In the genomic region with DNA sequence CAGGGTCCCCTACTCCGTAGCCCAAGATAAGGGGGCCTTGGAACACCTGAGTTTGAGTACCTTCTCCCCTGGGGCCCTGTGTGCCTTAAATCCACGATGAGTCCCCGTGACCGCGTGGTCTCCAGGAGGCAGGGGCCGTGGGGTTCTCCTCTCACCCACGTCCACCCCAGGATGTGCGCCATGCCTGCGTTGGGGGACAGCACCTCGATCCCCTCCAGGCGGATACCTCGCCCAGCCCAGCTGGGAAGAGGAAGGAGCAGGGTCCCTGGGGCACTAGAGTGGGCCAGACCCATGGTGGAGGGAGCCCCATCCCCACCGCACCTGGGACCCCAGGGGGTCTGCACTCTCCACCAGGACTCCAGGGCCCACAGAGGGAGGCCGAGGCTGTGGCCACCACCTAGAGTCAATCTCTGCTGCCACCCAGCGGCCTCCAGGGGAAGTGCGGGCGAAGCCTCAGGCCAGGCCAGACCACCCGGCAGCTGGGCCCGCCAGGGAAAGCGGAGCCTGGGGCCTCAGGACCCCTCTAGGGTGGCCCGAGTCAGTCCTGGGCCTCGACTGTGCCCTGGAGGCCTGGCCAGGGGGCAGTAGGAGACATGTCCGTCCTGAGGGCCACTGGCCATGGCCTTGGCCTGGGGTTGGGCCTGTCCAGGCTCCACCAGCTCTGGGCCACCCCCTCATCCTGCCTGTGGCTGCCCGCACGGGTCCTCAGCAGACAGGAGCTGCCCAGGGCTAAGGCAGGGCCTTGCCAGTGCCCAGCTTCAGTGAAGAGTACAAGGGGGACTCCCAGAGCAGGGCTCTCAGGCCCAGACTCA, we compare ENCODE assay signal across 9 cellular contexts. TPM values are rescaled to one million over a fixed set of nuclear protein-coding genes. Genes with fewer than 3 reads are reported as not detected.
A peak's percentile ranks its signal among the peaks of the same experiment; 100 is the strongest.
DNase-seq lines count a peak whose midpoint lies in the region; ATAC-seq and TF ChIP-seq lines count a peak whose summit lies in the region.
"Had no signal": no experiment of that assay in that cellular context is flagged by ENCODE, and none has a peak within 500 bp of the region (broad histone marks: within the 10 kb centered on the region; RNA-seq: fewer than 3 reads in every experiment).

No MANE protein-coding gene starts in this region.

- no peaks in the 10 kb centered on the region for H3K9me3 Mint-ChIP-seq in naive thymus-derived CD4-positive, alpha-beta T cell
- H3K9me3 Mint-ChIP-seq in stimulated activated memory B cell treated with anti-CD40 and anti-IgM and Interleukin-4, amounts not matched to agents 10 μg/mL and 1 μg/mL and 100 μg/mL, for 72 hours = no peaks in the 10 kb centered on the region
- H3K9me3 Mint-ChIP-seq: stimulated activated naive CD8-positive, alpha-beta T cell treated with anti-CD3 and anti-CD28 coated beads, Interleukin-15, Interleukin-2, amounts not matched to agents 100 ng/mL and 50 ng/mL, for 24 hours had no signal

- H3K4me1 Mint-ChIP-seq in naive thymus-derived CD4-positive, alpha-beta T cell = no peaks in the 10 kb centered on the region
- H3K4me1 Mint-ChIP-seq in stimulated activated memory B cell treated with anti-CD40 and anti-IgM and Interleukin-4, amounts not matched to agents 10 μg/mL and 1 μg/mL and 100 μg/mL, for 72 hours = no peaks in the 10 kb centered on the region

- no peaks in the 10 kb centered on the region for H3K9me3 ChIP-seq in naive thymus-derived CD4-positive, alpha-beta T cell (ENCODE audit: control insufficient read depth in 2 of 3, low read length in 3 of 3)

- H3K4me3 ChIP-seq in AG10803 (ENCODE audit: low read length) = no peak overlapping the region
- H3K4me3 ChIP-seq in naive thymus-derived CD4-positive, alpha-beta T cell (ENCODE audit: low read length) = no peak overlapping the region

- H3K27ac ChIP-seq in naive thymus-derived CD4-positive, alpha-beta T cell (ENCODE audit: low read depth, low read length) = no peak overlapping the region

- H3K36me3 ChIP-seq in naive thymus-derived CD4-positive, alpha-beta T cell (ENCODE audit: control insufficient read depth in 2 of 3, insufficient read depth in 3 of 3, low read length in 3 of 3) = no peaks in the 10 kb centered on the region

- DNase-seq in AG10803 (ENCODE audit: low read depth) (peak; percentile 12), GM19240 (ENCODE audit: insufficient read length, low spot score) (peak; percentile 79), NCI-H69 (lab: John Stamatoyannopoulos, UW) (peak; percentile 21), epidermal melanocyte (ENCODE audit: insufficient read length, low spot score) (peak; percentile 90)
- DNase-seq in activated CD8-positive, alpha-beta memory T cell treated with anti-CD3 and anti-CD28 coated beads for 48 hours (ENCODE audit: low read depth in 2 of 3, low spot score in 2 of 3) = peak; percentile 26 to 63 (median 62)
- peak; percentile 47 to 81 (median 63) for DNase-seq in naive thymus-derived CD4-positive, alpha-beta T cell

- no peaks in the 10 kb centered on the region for H3K36me3 Mint-ChIP-seq in naive thymus-derived CD4-positive, alpha-beta T cell
- no peaks in the 10 kb centered on the region for H3K36me3 Mint-ChIP-seq in stimulated activated memory B cell treated with anti-CD40 and anti-IgM and Interleukin-4, amounts not matched to agents 10 μg/mL and 1 μg/mL and 100 μg/mL, for 72 hours

- POLR2A ChIA-PET in naive thymus-derived CD4-positive, alpha-beta T cell (lab: Charles Lee) = interaction anchor here (0.9 kb wide), 1 partner anchor 23 kb away, joined by 4 read pairs; no protein-coding TSS in a partner anchor

- no peaks in the 10 kb centered on the region for H3K27me3 ChIP-seq in naive thymus-derived CD4-positive, alpha-beta T cell (ENCODE audit: control insufficient read depth in 2 of 2, insufficient read depth in 2 of 2, low read length in 2 of 2)

- intact Hi-C loops in naive thymus-derived CD4-positive, alpha-beta T cell (cut with micrococcal nuclease) = loop anchor here (1.0 kb wide), 2 partner anchors 273 to 499 kb away; no protein-coding TSS in a partner anchor

- H3K4me1 ChIP-seq in naive thymus-derived CD4-positive, alpha-beta T cell (ENCODE audit: control insufficient read depth in 2 of 2, insufficient read depth in 2 of 2, low read length in 2 of 2) = peaks cover 0 to 4% of the 10 kb centered on the region in 2 donors

- peak; percentile 88 for TF ChIP-seq CTCF in AG10803 (conservative IDR thresholded peaks at IDR 0.05; ENCODE audit: low read length)

- CTCF ChIA-PET in naive thymus-derived CD4-positive, alpha-beta T cell (lab: Charles Lee) = interaction anchor here (0.6 to 2.1 kb wide), 11 partner anchors 12 to 595 kb away, joined by 3 to 13 read pairs (median 4); no protein-coding TSS in a partner anchor

- ATAC-seq in naive thymus-derived CD4-positive, alpha-beta T cell = peak; percentile 82
- ATAC-seq in stimulated activated memory B cell treated with anti-CD40 and anti-IgM and Interleukin-4, amounts not matched to agents 10 μg/mL and 1 μg/mL and 100 μg/mL, for 72 hours = peak; percentile 68
- ATAC-seq in GM21825 (IDR thresholded peaks at IDR 0.05; ENCODE audit: unreplicated experiment) = no peak

- no peak overlapping the region for H3K4me3 Mint-ChIP-seq in naive thymus-derived CD4-positive, alpha-beta T cell
- H3K4me3 Mint-ChIP-seq in stimulated activated memory B cell treated with anti-CD40 and anti-IgM and Interleukin-4, amounts not matched to agents 10 μg/mL and 1 μg/mL and 100 μg/mL, for 72 hours = no peak overlapping the region
- H3K4me3 Mint-ChIP-seq: stimulated activated naive CD8-positive, alpha-beta T cell treated with anti-CD3 and anti-CD28 coated beads, Interleukin-15, Interleukin-2, amounts not matched to agents 100 ng/mL and 50 ng/mL, for 24 hours had no signal

- peaks cover 0 to 6% (median 0%) of the 10 kb centered on the region in 5 donors for H3K27me3 Mint-ChIP-seq in naive thymus-derived CD4-positive, alpha-beta T cell
- H3K27me3 Mint-ChIP-seq in stimulated activated memory B cell treated with anti-CD40 and anti-IgM and Interleukin-4, amounts not matched to agents 10 μg/mL and 1 μg/mL and 100 μg/mL, for 72 hours = peaks cover 6% of the 10 kb centered on the region
- H3K27me3 Mint-ChIP-seq: stimulated activated naive CD8-positive, alpha-beta T cell treated with anti-CD3 and anti-CD28 coated beads, Interleukin-15, Interleukin-2, amounts not matched to agents 100 ng/mL and 50 ng/mL, for 24 hours had no signal

- H3K27ac Mint-ChIP-seq in naive thymus-derived CD4-positive, alpha-beta T cell = no peak overlapping the region
- no peak overlapping the region for H3K27ac Mint-ChIP-seq in stimulated activated memory B cell treated with anti-CD40 and anti-IgM and Interleukin-4, amounts not matched to agents 10 μg/mL and 1 μg/mL and 100 μg/mL, for 72 hours
- H3K27ac Mint-ChIP-seq: stimulated activated naive CD8-positive, alpha-beta T cell treated with anti-CD3 and anti-CD28 coated beads, Interleukin-15, Interleukin-2, amounts not matched to agents 100 ng/mL and 50 ng/mL, for 24 hours had no signal

RNA-seq across cellular contexts. Expression of gene FAM53A, which starts 55.0 kb away (rescaled TPM):
- total RNA-seq in naive thymus-derived CD4-positive, alpha-beta T cell = 1 to 10 TPM; 1.2 to 3.6 (median 1.4) TPM
- polyA plus RNA-seq in naive thymus-derived CD4-positive, alpha-beta T cell = 1 to 10 TPM; 2.1 to 2.5 TPM

Comparison
In these comparisons a context has a peak if more than half of its experiments do, and no peak if none do; other contexts are left out.
1. DNase-seq: peak in every context shown above with its lines; median percentile 90 in epidermal melanocyte; 79 in GM19240; 63 in naive thymus-derived CD4-positive, alpha-beta T cell; 62 in activated CD8-positive, alpha-beta memory T cell treated with anti-CD3 and anti-CD28 coated beads for 48 hours; 21 in NCI-H69; 12 in AG10803.